Comparison of ENCODE assay signal across 1 cellular context in genomic region chr2:191831410-191831994, GRCh38.
TF ChIP-seq lines count a peak whose summit lies in the region.

No MANE protein-coding gene starts in this region.

TF ChIP-seq in H1, 55 proteins besides CTCF, POLR2A, EP300 and RAD21:
- TF ChIP-seq GABPA (IDR thresholded peaks at IDR 0.05; ENCODE audit: borderline replicate concordance, insufficient read depth, low read length) (no peak), SUZ12 (IDR thresholded peaks at IDR 0.05; ENCODE audit: low read length) (no peak), KDM4A (IDR thresholded peaks at IDR 0.05; ENCODE audit: low read depth, low read length, severe bottlenecking) (no peak), RNF2 (IDR thresholded peaks at IDR 0.05; ENCODE audit: borderline replicate concordance, low read depth, low read length, missing control alignments, poor library complexity, severe bottlenecking) (no peak), NANOG (IDR thresholded peaks at IDR 0.05; ENCODE audit: insufficient read depth, low read depth, low read length, poor library complexity, severe bottlenecking) (no peak), RFX5 (IDR thresholded peaks at IDR 0.05; ENCODE audit: borderline replicate concordance, low read depth, low read length) (no peak), CHD7 (IDR thresholded peaks at IDR 0.05; ENCODE audit: insufficient replicate concordance, low read length) (no peak), TAF7 (optimal IDR thresholded peaks at IDR 0.05; ENCODE audit: borderline replicate concordance, low read depth, low read length) (no peak), CEBPB (IDR thresholded peaks at IDR 0.05; ENCODE audit: low read depth, low read length) (no peak), TCF12 (IDR thresholded peaks at IDR 0.05; ENCODE audit: low read depth, low read length) (no peak), EZH2 (IDR thresholded peaks at IDR 0.05; ENCODE audit: low read depth, low read length, severe bottlenecking) (no peak), CREB1 (IDR thresholded peaks at IDR 0.05) (no peak), CHD2 (IDR thresholded peaks at IDR 0.05; ENCODE audit: low read length) (no peak)
